ENCODE assay signal across 8 cellular contexts in genomic region chr3:8768364-8769087, GRCh38. TPM values are rescaled to one million over a fixed set of nuclear protein-coding genes. Genes with fewer than 3 reads are reported as not detected.
A peak's percentile ranks its signal among the peaks of the same experiment; 100 is the strongest.
DNase-seq lines count a peak whose midpoint lies in the region; ATAC-seq and TF ChIP-seq lines count a peak whose summit lies in the region.
"Had no signal": no experiment of that assay in that cellular context is flagged by ENCODE, and none has a peak within 500 bp of the region (broad histone marks: within the 10 kb centered on the region; RNA-seq: fewer than 3 reads in every experiment).

No MANE protein-coding gene starts in this region.

- no peaks in the 10 kb centered on the region for H3K9me3 Mint-ChIP-seq in stimulated activated naive CD8-positive, alpha-beta T cell treated with anti-CD3 and anti-CD28 coated beads, Interleukin-15, Interleukin-2, amounts not matched to agents 100 ng/mL and 50 ng/mL, for 24 hours
- H3K9me3 Mint-ChIP-seq in CD4-positive, alpha-beta T cell: no peaks in the 10 kb centered on the region

- H2AFZ ChIP-seq in Karpas-422 (ENCODE audit: low read length): 0 out of 2 replicates have a peak overlapping the region, but pooled peaks have one; percentile 89
- H2AFZ ChIP-seq in fibroblast of lung (ENCODE audit: low read length): peak overlapping the region; percentile 27

- CTCF ChIA-PET in CD4-positive, alpha-beta T cell (lab: Charles Lee): interaction anchor here (1.3 to 1.5 kb wide), 2 partner anchors 98 to 534 kb away, joined by 3 read pairs; no protein-coding TSS in a partner anchor

- H3K36me3 Mint-ChIP-seq in stimulated activated naive CD8-positive, alpha-beta T cell treated with anti-CD3 and anti-CD28 coated beads, Interleukin-15, Interleukin-2, amounts not matched to agents 100 ng/mL and 50 ng/mL, for 24 hours (ENCODE audit: low read depth): no peaks in the 10 kb centered on the region
- no peaks in the 10 kb centered on the region for H3K36me3 Mint-ChIP-seq in CD4-positive, alpha-beta T cell (ENCODE audit: low read depth)

- H3K79me2 ChIP-seq in Karpas-422 (ENCODE audit: low read length) (no peaks in the 10 kb centered on the region), fibroblast of lung (ENCODE audit: control insufficient read depth, insufficient read depth, low read length) (peaks cover 8% of the 10 kb centered on the region)

- peak; percentile 27 for ATAC-seq in GM18511 (IDR thresholded peaks at IDR 0.05; ENCODE audit: unreplicated experiment)
- ATAC-seq in GM21576 (IDR thresholded peaks at IDR 0.05; ENCODE audit: unreplicated experiment): peak; percentile 23
- ATAC-seq in CD4-positive, alpha-beta T cell (ENCODE audit: poor library complexity): no peak

- H3K36me3 ChIP-seq in Karpas-422 (ENCODE audit: insufficient read depth, low read length) (no peaks in the 10 kb centered on the region), fibroblast of lung (ENCODE audit: control insufficient read depth, insufficient read depth, low read length) (peaks cover 3% of the 10 kb centered on the region)

- H3K9me3 ChIP-seq in Karpas-422 (ENCODE audit: low read length) (no peaks in the 10 kb centered on the region), fibroblast of lung (ENCODE audit: control insufficient read depth, insufficient read depth, low read depth, low read length) (no peaks in the 10 kb centered on the region)
- no peaks in the 10 kb centered on the region for H3K9me3 ChIP-seq in CD4-positive, alpha-beta T cell (ENCODE audit: control insufficient read depth, low read length)

- H3K4me3 Mint-ChIP-seq in stimulated activated naive CD8-positive, alpha-beta T cell treated with anti-CD3 and anti-CD28 coated beads, Interleukin-15, Interleukin-2, amounts not matched to agents 100 ng/mL and 50 ng/mL, for 24 hours: peak overlapping the region; percentile 65
- no peak overlapping the region for H3K4me3 Mint-ChIP-seq in CD4-positive, alpha-beta T cell

- H3K4me2 ChIP-seq in Karpas-422 (ENCODE audit: low read depth, low read length, poor library complexity, severe bottlenecking): peak overlapping the region; percentile 66
- peak overlapping the region; percentile 92 for H3K4me2 ChIP-seq in fibroblast of lung (ENCODE audit: extremely low read depth, insufficient read depth, low read length)

- H4K20me1 ChIP-seq in Karpas-422 (ENCODE audit: insufficient read depth, low read depth, low read length) (peaks cover 12% of the 10 kb centered on the region; the same call in 1 of the 2 replicates), fibroblast of lung (ENCODE audit: control insufficient read depth, extremely low read depth, insufficient read depth, low read length) (no peaks in the 10 kb centered on the region)

- H3K27ac ChIP-seq in Karpas-422 (ENCODE audit: low read length): no peak overlapping the region
- no peak overlapping the region for H3K27ac ChIP-seq in fibroblast of lung (ENCODE audit: insufficient read depth, low read length)
- no peak overlapping the region for H3K27ac ChIP-seq in CD4-positive, alpha-beta T cell (ENCODE audit: low read depth, low read length)

- H3K27me3 ChIP-seq in Karpas-422 (ENCODE audit: low read length) (no peaks in the 10 kb centered on the region), fibroblast of lung (ENCODE audit: control insufficient read depth, insufficient read depth, low read length) (no peaks in the 10 kb centered on the region)
- peaks cover 35% of the 10 kb centered on the region for H3K27me3 ChIP-seq in CD4-positive, alpha-beta T cell (ENCODE audit: control insufficient read depth, insufficient read depth, low read length)

- H3K4me1 ChIP-seq in Karpas-422 (ENCODE audit: low read length) (peaks cover 10% of the 10 kb centered on the region), fibroblast of lung (ENCODE audit: control insufficient read depth, extremely low read depth, insufficient read depth, low read length) (peaks cover 3% of the 10 kb centered on the region)

- H3K27ac Mint-ChIP-seq in stimulated activated naive CD8-positive, alpha-beta T cell treated with anti-CD3 and anti-CD28 coated beads, Interleukin-15, Interleukin-2, amounts not matched to agents 100 ng/mL and 50 ng/mL, for 24 hours: no peak overlapping the region
- no peak overlapping the region for H3K27ac Mint-ChIP-seq in CD4-positive, alpha-beta T cell

- H3K9ac ChIP-seq in Karpas-422 (ENCODE audit: low read length): no peak overlapping the region
- no peak overlapping the region for H3K9ac ChIP-seq in fibroblast of lung (ENCODE audit: insufficient read depth, low read length)

- no peaks in the 10 kb centered on the region for H3K9me2 ChIP-seq in Karpas-422 (replicated peaks; ENCODE audit: insufficient read depth, low read length)

- H3K4me1 Mint-ChIP-seq in stimulated activated naive CD8-positive, alpha-beta T cell treated with anti-CD3 and anti-CD28 coated beads, Interleukin-15, Interleukin-2, amounts not matched to agents 100 ng/mL and 50 ng/mL, for 24 hours (ENCODE audit: low read depth): peaks cover 15% of the 10 kb centered on the region
- H3K4me1 Mint-ChIP-seq in CD4-positive, alpha-beta T cell (ENCODE audit: low read depth): peaks cover 5% of the 10 kb centered on the region

- peaks cover 34% of the 10 kb centered on the region for H3K27me3 Mint-ChIP-seq in stimulated activated naive CD8-positive, alpha-beta T cell treated with anti-CD3 and anti-CD28 coated beads, Interleukin-15, Interleukin-2, amounts not matched to agents 100 ng/mL and 50 ng/mL, for 24 hours
- peaks cover 51% of the 10 kb centered on the region for H3K27me3 Mint-ChIP-seq in CD4-positive, alpha-beta T cell

- POLR2A ChIA-PET in CD4-positive, alpha-beta T cell (lab: Charles Lee): no interaction called here

- peak overlapping the region; percentile 60; the same call in 1 of the 2 replicates for H3K4me3 ChIP-seq in Karpas-422 (ENCODE audit: low read length)
- peak overlapping the region; percentile 50 to 60 (median 52) for H3K4me3 ChIP-seq in fibroblast of lung (replicated peaks in 1 of 4; ENCODE audit: control extremely low read depth in 1 of 4, insufficient read depth in 1 of 4, low read depth in 3 of 4, low read length in 4 of 4)

- DNase-seq in Karpas-422 (no peak), fibroblast of lung (ENCODE audit: low read depth in 2 of 2) (peak in 1 of 2 donors; percentile 23)
- no peak for DNase-seq in stimulated activated naive CD4-positive, alpha-beta T cell (lab: John Stamatoyannopoulos, UW)
- DNase-seq in CD4-positive, alpha-beta T cell: no peak

- intact Hi-C loops in CD4-positive, alpha-beta T cell (cut with DNase I, micrococcal nuclease): no loop called here

- TF ChIP-seq CTCF in fibroblast of lung (conservative IDR thresholded peaks at IDR 0.05 in 1 of 2, IDR thresholded peaks at IDR 0.05 in 1 of 2; ENCODE audit: low read depth in 1 of 2, low read length in 2 of 2): no peak
- TF ChIP-seq CTCF in CD4-positive, alpha-beta T cell (IDR thresholded peaks at IDR 0.05): no peak

RNA-seq across cellular contexts. Expression of gene OXTR, which starts 0.9 kb away (rescaled TPM):
- total RNA-seq in Karpas-422 (2014; rRNA removed; shearing (Covaris generic); ENCODE audit: low replicate concordance): 4.1 and 9.9 TPM in 2 replicates
- 0.26 and 3.6 TPM in 2 replicates for total RNA-seq in fibroblast of lung
- 10.4 and 47.2 TPM in 2 replicates for polyA plus RNA-seq in fibroblast of lung
- 17.4 and 73.6 TPM in 2 replicates for polyA plus RNA-seq in fibroblast of lung (2012)
- 15.3 and 40.6 TPM in 2 replicates for polyA minus RNA-seq in fibroblast of lung (ENCODE audit: low replicate concordance)
- under 1 TPM; 0.11 to 0.17 TPM for total RNA-seq in CD4-positive, alpha-beta T cell

RNA-seq across cellular contexts. Expression of gene CAV3, which starts 34.9 kb away (rescaled TPM):
- total RNA-seq in Karpas-422 (2014; rRNA removed; shearing (Covaris generic); ENCODE audit: low replicate concordance): not detected in 2 replicates
- not detected in 2 replicates for total RNA-seq in fibroblast of lung
- 0.03 TPM in 1 of 2 replicates, not detected in the other for polyA plus RNA-seq in fibroblast of lung
- polyA plus RNA-seq in fibroblast of lung (2012): not detected in 2 replicates
- polyA minus RNA-seq in fibroblast of lung (ENCODE audit: low replicate concordance): not detected in 2 replicates
- not detected for total RNA-seq in CD4-positive, alpha-beta T cell
- total RNA-seq: activated CD8-positive, alpha-beta memory T cell treated with anti-CD3 and anti-CD28 coated beads for 36 hours had no signal
